ENCODE assay signal across 16 cellular contexts in the genomic region with DNA sequence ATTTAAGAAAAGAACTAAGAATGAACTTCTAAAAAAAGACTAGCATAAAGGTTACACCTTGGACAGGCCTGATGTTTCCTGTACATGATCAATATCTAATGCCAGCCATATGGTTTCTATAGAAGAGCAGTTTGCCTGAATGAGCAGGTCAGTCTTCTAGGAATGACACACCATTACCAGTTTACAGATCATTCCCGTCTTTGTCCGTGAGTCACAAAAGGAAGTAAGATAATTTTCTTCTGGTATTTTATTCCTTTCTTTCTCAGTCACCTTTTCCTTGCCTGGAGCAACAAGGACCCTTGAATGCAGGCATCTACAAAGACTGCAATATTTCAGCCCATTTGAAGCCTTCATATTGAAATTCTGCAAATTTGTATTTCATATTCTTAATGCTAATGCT. TPM values are rescaled to one million over a fixed set of nuclear protein-coding genes. Genes with fewer than 3 reads are reported as not detected.
DNase-seq lines count a peak whose midpoint lies in the region; ATAC-seq and TF ChIP-seq lines count a peak whose summit lies in the region.
"Had no signal": no experiment of that assay in that cellular context is flagged by ENCODE, and none has a peak within 500 bp of the region (broad histone marks: within the 10 kb centered on the region; RNA-seq: fewer than 3 reads in every experiment).

No MANE protein-coding gene starts in this region.

- peak; percentile 54 for DNase-seq in HS-5 (ENCODE audit: low read depth)
- peak; percentile 73 for DNase-seq in SK-N-DZ (ENCODE audit: low spot score)
- peak; percentile 46 for DNase-seq in fibroblast of mammary gland (ENCODE audit: low read depth)
- no peak for DNase-seq in activated CD4-positive, alpha-beta T cell treated with anti-CD3 and anti-CD28 coated beads for 4 hours
- no peak for DNase-seq in naive thymus-derived CD8-positive, alpha-beta T cell
- DNase-seq in hepatic stellate cell (ENCODE audit: low spot score) = no peak
- no peak for DNase-seq in medulla oblongata (ENCODE audit: extremely low spot score)
- DNase-seq: BE2C; Calu3; CD4-positive, alpha-beta T cell; DMS79; NCI-H1105 treated with DMSO at 0.1 percent for 48 hours; NCI-H187; NCI-H526 treated with DMSO at 0.1 percent for 48 hours; OCI-M1 had no signal

- no peak overlapping the region for H3K4me3 Mint-ChIP-seq in naive thymus-derived CD8-positive, alpha-beta T cell
- H3K4me3 Mint-ChIP-seq: CD4-positive, alpha-beta T cell had no signal

- no peaks in the 10 kb centered on the region for H3K4me1 Mint-ChIP-seq in naive thymus-derived CD8-positive, alpha-beta T cell

- peaks cover 0 to 4% (median 0%) of the 10 kb centered on the region in 3 donors for H3K36me3 Mint-ChIP-seq in naive thymus-derived CD8-positive, alpha-beta T cell

- POLR2A ChIA-PET in naive thymus-derived CD8-positive, alpha-beta T cell (lab: Charles Lee) = no interaction called here

- H3K27me3 Mint-ChIP-seq in naive thymus-derived CD8-positive, alpha-beta T cell = peaks cover 0 to 1% (median 0%) of the 10 kb centered on the region in 5 donors
- H3K27me3 Mint-ChIP-seq: CD4-positive, alpha-beta T cell had no signal

- H3K27ac Mint-ChIP-seq in naive thymus-derived CD8-positive, alpha-beta T cell = no peak overlapping the region
- H3K27ac Mint-ChIP-seq: CD4-positive, alpha-beta T cell had no signal

- peaks cover 0 to 10% (median 3%) of the 10 kb centered on the region in 9 donors for H3K9me3 Mint-ChIP-seq in naive thymus-derived CD8-positive, alpha-beta T cell
- H3K9me3 Mint-ChIP-seq: CD4-positive, alpha-beta T cell had no signal

- no peak for ATAC-seq in naive thymus-derived CD8-positive, alpha-beta T cell

- TF ChIP-seq CTCF in fibroblast of mammary gland (conservative IDR thresholded peaks at IDR 0.05; ENCODE audit: control insufficient read depth, insufficient read depth, low read depth, low read length) = no peak

- no peak overlapping the region for H3K4me3 ChIP-seq in fibroblast of mammary gland (ENCODE audit: control insufficient read depth, low read depth, low read length)
- H3K4me3 ChIP-seq: SJSA1 had no signal

RNA-seq across cellular contexts. Expression of a gene that starts 44.6 kb away (rescaled TPM):
- 284 and 302 TPM in 2 replicates for polyA plus RNA-seq in SK-N-DZ (2014; cell fraction: cytosol; rRNA removed)
- polyA plus RNA-seq in SK-N-DZ (2014; cell fraction: nucleus; rRNA removed) = 98.1 and 114 TPM in 2 replicates
- total RNA-seq in naive thymus-derived CD8-positive, alpha-beta T cell = not detected
- polyA plus RNA-seq in naive thymus-derived CD8-positive, alpha-beta T cell = not detected
- total RNA-seq: Calu3; CD4-positive, alpha-beta T cell had no signal

Comparison
In these comparisons a context has a peak if more than half of its experiments do, and no peak if none do; other contexts are left out.
1. DNase-seq: peak in HS-5 (single experiment), SK-N-DZ (single experiment) and fibroblast of mammary gland (single experiment); none in activated CD4-positive, alpha-beta T cell treated with anti-CD3 and anti-CD28 coated beads for 4 hours (0 of 2), naive thymus-derived CD8-positive, alpha-beta T cell (0 of 10), hepatic stellate cell (single experiment) and medulla oblongata (single experiment).